In the genomic region with DNA sequence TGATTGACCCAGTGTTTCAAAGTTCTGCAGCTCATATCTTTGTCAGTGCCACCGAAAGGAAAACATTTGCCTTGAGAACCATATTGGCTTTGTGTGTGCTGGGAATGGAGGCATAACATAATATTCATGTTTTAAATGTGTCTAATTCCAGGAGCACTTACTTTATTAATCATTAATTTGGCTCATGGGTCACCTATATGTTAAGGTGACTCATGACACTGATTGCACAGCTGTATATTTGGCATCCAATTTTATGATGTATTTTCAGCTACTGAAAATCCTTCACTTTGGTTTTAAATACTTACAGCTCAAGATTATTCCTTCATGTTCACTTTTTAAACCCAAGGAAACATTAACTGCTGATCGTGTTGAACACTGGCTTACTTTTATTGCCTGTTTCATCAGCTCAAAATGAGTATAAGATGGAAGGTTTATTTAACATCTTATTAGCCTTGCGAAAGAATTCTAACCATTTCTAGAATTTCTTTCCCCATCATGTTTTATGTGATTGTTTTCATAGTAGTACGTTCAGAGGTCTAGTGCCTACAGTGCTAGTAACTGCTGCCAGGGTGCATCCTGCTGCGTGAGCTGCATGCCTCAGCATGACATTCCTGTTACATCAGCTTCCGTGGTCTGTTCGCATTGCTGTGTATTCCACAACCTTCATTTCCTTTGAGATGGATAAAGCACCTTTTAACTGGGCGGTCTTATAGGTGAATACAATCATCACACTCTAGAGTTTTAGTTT, we compare ENCODE assay signal across 1 cellular context.
TF ChIP-seq lines count a peak whose summit lies in the region.

No MANE protein-coding gene starts in this region.

TF ChIP-seq in IMR-90, 13 proteins besides CTCF, POLR2A, EP300 and RAD21 (continued from another document):
- TF ChIP-seq NFE2L2 (IDR thresholded peaks at IDR 0.05; ENCODE audit: low read depth, low read length) (peak; percentile 25; the same call in 1 of the 2 replicates), MAFK (IDR thresholded peaks at IDR 0.05; ENCODE audit: low read depth, low read length) (peak; percentile 11; the same call in 1 of the 2 replicates), MXI1 (IDR thresholded peaks at IDR 0.05; ENCODE audit: borderline replicate concordance, low read depth, low read length) (peak; percentile 83), BHLHE40 (IDR thresholded peaks at IDR 0.05; ENCODE audit: low read depth, low read length) (peak; percentile 92), CHD1 (IDR thresholded peaks at IDR 0.05; ENCODE audit: low read depth, low read length) (no peak), MAZ (IDR thresholded peaks at IDR 0.05; ENCODE audit: borderline replicate concordance, low read depth, low read length) (no peak), SMC3 (IDR thresholded peaks at IDR 0.05; ENCODE audit: low read depth, low read length) (no peak), FOS (IDR thresholded peaks at IDR 0.05; ENCODE audit: low read depth, low read length) (no peak), CEBPB (IDR thresholded peaks at IDR 0.05; ENCODE audit: low read depth, low read length) (peak; percentile 94), RCOR1 (IDR thresholded peaks at IDR 0.05; ENCODE audit: insufficient replicate concordance, low read length) (no peak)
- TF ChIP-seq, protein P1, sequence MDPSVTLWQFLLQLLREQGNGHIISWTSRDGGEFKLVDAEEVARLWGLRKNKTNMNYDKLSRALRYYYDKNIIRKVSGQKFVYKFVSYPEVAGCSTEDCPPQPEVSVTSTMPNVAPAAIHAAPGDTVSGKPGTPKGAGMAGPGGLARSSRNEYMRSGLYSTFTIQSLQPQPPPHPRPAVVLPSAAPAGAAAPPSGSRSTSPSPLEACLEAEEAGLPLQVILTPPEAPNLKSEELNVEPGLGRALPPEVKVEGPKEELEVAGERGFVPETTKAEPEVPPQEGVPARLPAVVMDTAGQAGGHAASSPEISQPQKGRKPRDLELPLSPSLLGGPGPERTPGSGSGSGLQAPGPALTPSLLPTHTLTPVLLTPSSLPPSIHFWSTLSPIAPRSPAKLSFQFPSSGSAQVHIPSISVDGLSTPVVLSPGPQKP (IDR thresholded peaks at IDR 0.05; ENCODE audit: borderline replicate concordance, low read depth, low read length): no peak
- TF ChIP-seq, protein P2, sequence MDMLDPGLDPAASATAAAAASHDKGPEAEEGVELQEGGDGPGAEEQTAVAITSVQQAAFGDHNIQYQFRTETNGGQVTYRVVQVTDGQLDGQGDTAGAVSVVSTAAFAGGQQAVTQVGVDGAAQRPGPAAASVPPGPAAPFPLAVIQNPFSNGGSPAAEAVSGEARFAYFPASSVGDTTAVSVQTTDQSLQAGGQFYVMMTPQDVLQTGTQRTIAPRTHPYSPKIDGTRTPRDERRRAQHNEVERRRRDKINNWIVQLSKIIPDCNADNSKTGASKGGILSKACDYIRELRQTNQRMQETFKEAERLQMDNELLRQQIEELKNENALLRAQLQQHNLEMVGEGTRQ (IDR thresholded peaks at IDR 0.05; ENCODE audit: low read depth, low read length): no peak
